12 cellular contexts compared by ENCODE assay signal in genomic region chrX:134821370-134821769, GRCh38. TPM values are rescaled to one million over a fixed set of nuclear protein-coding genes. Genes with fewer than 3 reads are reported as not detected.
DNase-seq lines count a peak whose midpoint lies in the region; ATAC-seq and TF ChIP-seq lines count a peak whose summit lies in the region.
"Had no signal": no experiment of that assay in that cellular context is flagged by ENCODE, and none has a peak within 500 bp of the region (broad histone marks: within the 10 kb centered on the region; RNA-seq: fewer than 3 reads in every experiment).

No MANE protein-coding gene starts in this region.

- no peak overlapping the region for H4K12ac ChIP-seq in trophoblast cell (ENCODE audit: low read depth, low read length)

- intact Hi-C loops in right lobe of liver (cut with DNase I): no loop called here

- no peak overlapping the region for H3K4ac ChIP-seq in trophoblast cell (ENCODE audit: low read depth, low read length)

- no peak overlapping the region for H3K4me2 ChIP-seq in trophoblast cell (ENCODE audit: low read length)

- WGBS in right lobe of liver (ENCODE audit: insufficient coverage, low coverage, low lambda C conversion rate, missing lambda C conversion rate): 71% methylated on average over 3 of the region's 3 CpGs
- no CpG with 5 or more reads among the region's 3 CpGs for WGBS in trophoblast cell (ENCODE audit: extremely low coverage, insufficient coverage, insufficient read length)

- no peaks in the 10 kb centered on the region for H3K27me3 Mint-ChIP-seq in activated naive CD4-positive, alpha-beta T cell treated with anti-CD3 and anti-CD28 coated beads, Interleukin-2, amount 10 ng/mL, durations not matched to agents 7 days and 5 days

- TF ChIP-seq CTCF in AG10803 (conservative IDR thresholded peaks at IDR 0.05; ENCODE audit: low read length) (no peak), HFF-Myc (IDR thresholded peaks at IDR 0.05; ENCODE audit: low read depth, low read length, missing control alignments) (no peak), cardiac fibroblast (IDR thresholded peaks at IDR 0.05; ENCODE audit: low read depth, low read length) (no peak), right lobe of liver (IDR thresholded peaks at IDR 0.05) (no peak)

- H3K4me3 ChIP-seq in AG10803 (ENCODE audit: low read length) (no peak overlapping the region), HFF-Myc (replicated peaks; ENCODE audit: low read depth, low read length) (no peak overlapping the region), cardiac fibroblast (replicated peaks in 1 of 2; ENCODE audit: low read depth in 2 of 2, low read length in 2 of 2) (no peak overlapping the region), right lobe of liver (no peak overlapping the region), trophoblast cell (ENCODE audit: low read depth, low read length) (no peak overlapping the region)
- H3K4me3 ChIP-seq: HAP-1 had no signal

- no peaks in the 10 kb centered on the region for H3K36me3 ChIP-seq in right lobe of liver
- H3K36me3 ChIP-seq in trophoblast cell (ENCODE audit: control insufficient read depth in 1 of 2, insufficient read depth in 2 of 2, low read length in 2 of 2): no peaks in the 10 kb centered on the region
- H3K36me3 ChIP-seq: HAP-1 had no signal

- H4K8ac ChIP-seq in trophoblast cell (ENCODE audit: low read depth, low read length): no peak overlapping the region

- no peak overlapping the region for H2BK5ac ChIP-seq in trophoblast cell (ENCODE audit: low read depth, low read length, poor library complexity)

- H3K36me3 Mint-ChIP-seq in activated naive CD4-positive, alpha-beta T cell treated with anti-CD3 and anti-CD28 coated beads, Interleukin-2, amount 10 ng/mL, durations not matched to agents 7 days and 5 days: peaks cover 22% of the 10 kb centered on the region

- peaks cover 9% of the 10 kb centered on the region for H3K4me1 Mint-ChIP-seq in activated naive CD4-positive, alpha-beta T cell treated with anti-CD3 and anti-CD28 coated beads, Interleukin-2, amount 10 ng/mL, durations not matched to agents 7 days and 5 days

- H3K23ac ChIP-seq in trophoblast cell (ENCODE audit: low read length): no peak overlapping the region

- no peak overlapping the region for H2BK120ac ChIP-seq in trophoblast cell (ENCODE audit: insufficient read depth, low read length, poor library complexity)

- no peaks in the 10 kb centered on the region for H3K9me3 ChIP-seq in right lobe of liver
- H3K9me3 ChIP-seq in trophoblast cell (ENCODE audit: insufficient read depth, low read depth, low read length): no peaks in the 10 kb centered on the region
- H3K9me3 ChIP-seq: HAP-1 had no signal

- no peaks in the 10 kb centered on the region for H3K79me1 ChIP-seq in trophoblast cell (ENCODE audit: low read length)

- DNase-seq in AG10803 (ENCODE audit: low read depth): peak; percentile 70
- DNase-seq in HFF-Myc (ENCODE audit: extremely low read depth, low read depth): peak; percentile 27
- peak; percentile 75 to 79 for DNase-seq in cardiac fibroblast (ENCODE audit: low read depth in 2 of 2)
- no peak for DNase-seq in right lobe of liver
- no peak for DNase-seq in kidney glomerular epithelial cell (lab: John Stamatoyannopoulos, UW)
- no peak for DNase-seq in trophoblast cell
- no peak for DNase-seq in activated naive CD4-positive, alpha-beta T cell treated with anti-CD3 and anti-CD28 coated beads, Interleukin-2, amount 10 ng/mL, durations not matched to agents 7 days and 5 days
- DNase-seq: NCI-H2171 treated with DMSO at 0.1 percent for 48 hours; stimulated activated CD8-positive, alpha-beta memory T cell treated with anti-CD3 and anti-CD28 coated beads, Interleukin-4, amount 100 ng/mL, for 48 hours; SW 1271 had no signal

- H2AFZ ChIP-seq in trophoblast cell (ENCODE audit: insufficient read depth, low read length, poor library complexity): no peak overlapping the region

- H3K4me3 Mint-ChIP-seq in activated naive CD4-positive, alpha-beta T cell treated with anti-CD3 and anti-CD28 coated beads, Interleukin-2, amount 10 ng/mL, durations not matched to agents 7 days and 5 days: no peak overlapping the region

- H3K9ac ChIP-seq in trophoblast cell (ENCODE audit: low read length): no peak overlapping the region

- H3K4me1 ChIP-seq in right lobe of liver: no peaks in the 10 kb centered on the region
- H3K4me1 ChIP-seq in trophoblast cell (ENCODE audit: control insufficient read depth in 1 of 2, insufficient read depth in 2 of 2, low read length in 2 of 2): no peaks in the 10 kb centered on the region
- H3K4me1 ChIP-seq: HAP-1 had no signal

- no peak overlapping the region for H2BK12ac ChIP-seq in trophoblast cell (ENCODE audit: low read length)

- H3K18ac ChIP-seq in trophoblast cell (ENCODE audit: low read length): no peak overlapping the region

- H4K91ac ChIP-seq in trophoblast cell (ENCODE audit: low read depth, low read length): no peak overlapping the region

- H3K79me2 ChIP-seq in trophoblast cell (ENCODE audit: control insufficient read depth, insufficient read depth, low read length, poor library complexity): no peaks in the 10 kb centered on the region

- H3K27me3 ChIP-seq in right lobe of liver (no peaks in the 10 kb centered on the region), trophoblast cell (ENCODE audit: insufficient read depth, low read length) (no peaks in the 10 kb centered on the region)

- peak; percentile 35 to 67 (median 53) for ATAC-seq in right lobe of liver
- ATAC-seq in HG03521 (IDR thresholded peaks at IDR 0.05; ENCODE audit: unreplicated experiment): no peak

- no peaks in the 10 kb centered on the region for H3K9me3 Mint-ChIP-seq in activated naive CD4-positive, alpha-beta T cell treated with anti-CD3 and anti-CD28 coated beads, Interleukin-2, amount 10 ng/mL, durations not matched to agents 7 days and 5 days

- H2AK5ac ChIP-seq in trophoblast cell (ENCODE audit: low read length): no peak overlapping the region

- peak overlapping the region in 1 of 3 donors; percentile 24 for H3K27ac ChIP-seq in right lobe of liver
- no peak overlapping the region for H3K27ac ChIP-seq in trophoblast cell (ENCODE audit: low read depth, low read length)

- CTCF ChIA-PET in activated naive CD4-positive, alpha-beta T cell treated with anti-CD3 and anti-CD28 coated beads, Interleukin-2, amount 10 ng/mL, durations not matched to agents 7 days and 5 days (lab: Charles Lee): no interaction called here

- H3K27ac Mint-ChIP-seq in activated naive CD4-positive, alpha-beta T cell treated with anti-CD3 and anti-CD28 coated beads, Interleukin-2, amount 10 ng/mL, durations not matched to agents 7 days and 5 days: no peak overlapping the region

- no peak overlapping the region for H3K14ac ChIP-seq in trophoblast cell (ENCODE audit: low read length)

- TF ChIP-seq POLR2A in right lobe of liver (IDR thresholded peaks at IDR 0.05): no peak

RNA-seq across cellular contexts. Expression of gene PABIR2, which starts 24.4 kb away (rescaled TPM):
- 1 to 10 TPM; 3.1 to 6.4 (median 4.2) TPM for total RNA-seq in right lobe of liver
- 9.3 and 10.3 TPM in 2 replicates for polyA plus RNA-seq in trophoblast cell (2013)

Comparison
In these comparisons a context has a peak if more than half of its experiments do, and no peak if none do; other contexts are left out.
1. DNase-seq: peak in AG10803 (single experiment), HFF-Myc (single experiment) and cardiac fibroblast (2 of 2); none in right lobe of liver (0 of 3), kidney glomerular epithelial cell (single experiment), trophoblast cell (0 of 2) and activated naive CD4-positive, alpha-beta T cell treated with anti-CD3 and anti-CD28 coated beads, Interleukin-2, amount 10 ng/mL, durations not matched to agents 7 days and 5 days (single experiment).